Comparison of ENCODE assay signal across 14 cellular contexts in the genomic region with DNA sequence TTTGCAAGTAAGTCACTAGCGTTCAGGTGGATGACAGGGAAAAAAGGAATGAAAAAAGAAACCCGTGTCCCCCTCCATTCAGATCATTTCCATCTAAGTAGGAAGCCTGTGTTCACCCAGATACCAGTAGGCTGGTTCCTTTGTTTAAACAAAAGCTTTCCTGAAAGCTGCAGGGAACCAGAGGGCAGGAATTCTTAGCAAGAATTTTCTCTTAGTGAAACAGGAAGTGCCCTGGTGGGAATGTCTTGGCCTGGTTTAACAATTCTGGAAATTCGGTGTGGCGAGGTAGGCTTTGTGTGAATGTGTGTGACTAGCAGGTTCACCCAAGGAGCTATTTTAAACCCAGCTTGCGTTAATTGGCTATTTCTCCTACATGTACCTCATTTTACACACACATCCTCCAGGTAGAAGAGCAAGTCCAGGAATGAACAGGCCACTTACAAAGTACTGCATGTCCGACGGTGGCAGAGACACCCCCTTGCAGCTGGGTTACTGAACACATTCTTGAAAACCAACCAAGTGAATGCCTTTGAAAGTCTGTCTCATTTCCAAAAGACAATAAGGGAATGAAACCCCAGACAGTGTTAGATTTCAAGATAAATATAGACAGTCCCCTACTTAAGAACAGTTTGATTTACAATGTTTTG.
DNase-seq lines count a peak whose midpoint lies in the region; ATAC-seq and TF ChIP-seq lines count a peak whose summit lies in the region.
"Had no signal": no experiment of that assay in that cellular context is flagged by ENCODE, and none has a peak within 500 bp of the region (broad histone marks: within the 10 kb centered on the region; RNA-seq: fewer than 3 reads in every experiment).

No MANE protein-coding gene starts in this region.

- no peak overlapping the region for H3K4me3 ChIP-seq in cardiac muscle cell

- no peaks in the 10 kb centered on the region for H3K9me3 ChIP-seq in cardiac muscle cell (ENCODE audit: low read depth)

- H3K27ac ChIP-seq in cardiac muscle cell: peak overlapping the region; percentile 53

- H3K4me3 Mint-ChIP-seq in nephron: no peak overlapping the region

- no peak for DNase-seq in Right ventricle myocardium superior
- no peak for DNase-seq in cardiac septum (ENCODE audit: low spot score)
- DNase-seq in cardiac muscle cell (ENCODE audit: low read depth in 1 of 2, low spot score in 1 of 2): peak; percentile 23 to 43
- DNase-seq in activated T-cell treated with anti-CD3 and anti-CD28 coated beads, Interleukin-2, amount 50 U/mL, for 48 hours: no peak
- DNase-seq in NCI-H524 (lab: John Stamatoyannopoulos, UW): no peak
- DNase-seq in midbrain (lab: John Stamatoyannopoulos, UW): no peak
- DNase-seq: ACHN; activated effector memory CD4-positive, alpha-beta T cell treated with Interleukin-2 at 50 U/mL for 16 hours; erythroblast; GF-D8; Kasumi-1; nucleus accumbens had no signal

- peak overlapping the region; percentile 83 to 91 (median 89) for H3K27ac Mint-ChIP-seq in nephron

- no peak for TF ChIP-seq CTCF in cardiac muscle cell (IDR thresholded peaks at IDR 0.05; ENCODE audit: low read depth, low read length)
- no peak for TF ChIP-seq CTCF in nephron (IDR thresholded peaks at IDR 0.05; ENCODE audit: unreplicated experiment in 3 of 3)

- peak; percentile 54 for ATAC-seq in Right ventricle myocardium superior (ENCODE audit: poor library complexity)
- ATAC-seq in HG03280 (IDR thresholded peaks at IDR 0.05; ENCODE audit: unreplicated experiment): no peak

- intact Hi-C loops in Right ventricle myocardium superior (cut with DNase I): loop anchor here (10.0 kb wide), 1 partner anchor 62 kb away; the partner anchor contains the start of gene GFOD1
- intact Hi-C loops in cardiac septum (cut with DNase I): loop anchor here (5.0 kb wide), 1 partner anchor 90 kb away; no protein-coding TSS in a partner anchor

- no peaks in the 10 kb centered on the region for H3K36me3 Mint-ChIP-seq in nephron (ENCODE audit: low read depth)

- no peaks in the 10 kb centered on the region for H3K36me3 ChIP-seq in cardiac muscle cell

- H3K4me1 Mint-ChIP-seq in nephron: peaks cover 65% of the 10 kb centered on the region

- H3K27me3 Mint-ChIP-seq in nephron (ENCODE audit: low read depth): peaks cover 17% of the 10 kb centered on the region

- H3K9me3 Mint-ChIP-seq in nephron: no peaks in the 10 kb centered on the region

- no peaks in the 10 kb centered on the region for H3K27me3 ChIP-seq in cardiac muscle cell

- peaks cover 73% of the 10 kb centered on the region for H3K4me1 ChIP-seq in cardiac muscle cell (ENCODE audit: low read depth)

Comparison
In these comparisons a context has a peak if more than half of its experiments do, and no peak if none do; other contexts are left out.
1. DNase-seq: peak in cardiac muscle cell (2 of 2); none in Right ventricle myocardium superior (single experiment), cardiac septum (single experiment), activated T-cell treated with anti-CD3 and anti-CD28 coated beads, Interleukin-2, amount 50 U/mL, for 48 hours (0 of 2), NCI-H524 (0 of 2) and midbrain (single experiment).